In genomic region chr21:42460391-42461184, GRCh38 we compare ENCODE assay signal across 11 cellular contexts. TPM values are rescaled to one million over a fixed set of nuclear protein-coding genes. Genes with fewer than 3 reads are reported as not detected.
DNase-seq lines count a peak whose midpoint lies in the region; ATAC-seq, FAIRE-seq and TF ChIP-seq lines count a peak whose summit lies in the region.
"Had no signal": no experiment of that assay in that cellular context is flagged by ENCODE, and none has a peak within 500 bp of the region (broad histone marks: within the 10 kb centered on the region; RNA-seq: fewer than 3 reads in every experiment).

No MANE protein-coding gene starts in this region.

- H3K27me3 ChIP-seq in GM12878 (replicated peaks in 1 of 2; ENCODE audit: control insufficient read depth in 2 of 2, insufficient read depth in 2 of 2, low read length in 1 of 2) (no peaks in the 10 kb centered on the region), stomach (no peaks in the 10 kb centered on the region), prostate gland (replicated peaks; ENCODE audit: insufficient read depth) (no peaks in the 10 kb centered on the region), heart right ventricle (peaks cover 0 to 3% (median 2%) of the 10 kb centered on the region in 7 donors)
- H3K27me3 ChIP-seq: SJSA1 had no signal

- CTCF ChIA-PET in GM12878 (lab: Yijun Ruan, JAX) = interaction anchor here (0.6 to 4.2 kb wide), 7 partner anchors 15 to 211 kb away, joined by 3 to 52 read pairs (median 5); no protein-coding TSS in a partner anchor

- H3K27ac ChIP-seq in GM12878 (ENCODE audit: control insufficient read depth, insufficient read depth) = peak overlapping the region; percentile 60
- peak overlapping the region; percentile 76 to 93 (median 87) for H3K27ac ChIP-seq in stomach
- no peak overlapping the region for H3K27ac ChIP-seq in prostate gland
- no peak overlapping the region for H3K27ac ChIP-seq in heart right ventricle
- H3K27ac ChIP-seq: 22Rv1, SJSA1 had no signal

- in situ Hi-C loops in GM12878 (cut with MboI) = no loop called here

- peak; percentile 66 for DNase-seq in NCI-H82 (lab: John Stamatoyannopoulos, UW)
- no peak for DNase-seq in NCI-H82 treated with DMSO at 0.1 percent for 48 hours (lab: John Stamatoyannopoulos, UW; ENCODE audit: unreplicated experiment)
- peak; percentile 72 for DNase-seq in NCI-H345 treated with DMSO at 0.1 percent for 48 hours (lab: John Stamatoyannopoulos, UW; ENCODE audit: unreplicated experiment)
- DNase-seq in GM12878 (ENCODE audit: low read depth, low spot score) = peak; percentile 83
- no peak for DNase-seq in stomach
- no peak for DNase-seq in prostate gland (ENCODE audit: low spot score)
- DNase-seq in heart right ventricle = no peak

- POLR2A ChIA-PET in GM12878 (lab: Charles Lee) = interaction anchor here (0.7 to 8.6 kb wide), 5 partner anchors 8 to 76 kb away, joined by 3 to 54 read pairs (median 4); no protein-coding TSS in a partner anchor

- TF ChIP-seq CTCF in GM12878 (IDR thresholded peaks at IDR 0.05 in 2 of 3, conservative IDR thresholded peaks at IDR 0.05 in 1 of 3; ENCODE audit: control insufficient read depth in 2 of 3, extremely low read depth in 1 of 3, insufficient read depth in 1 of 3, low read depth in 3 of 3, low read length in 3 of 3) = no peak
- TF ChIP-seq CTCF in stomach (IDR thresholded peaks at IDR 0.05) = no peak
- TF ChIP-seq CTCF in prostate gland (IDR thresholded peaks at IDR 0.05) = no peak
- no peak for TF ChIP-seq CTCF in heart right ventricle (IDR thresholded peaks at IDR 0.05)

- 4% methylated on average over 14 of the region's 14 CpGs for WGBS in GM12878 (ENCODE audit: insufficient coverage, insufficient replicate concordance, low lambda C conversion rate, missing lambda C conversion rate)
- 58 to 69% (median 64%) methylated on average over 14 of the region's 14 CpGs for WGBS in stomach, 5 donors
- WGBS in prostate gland = 71% methylated on average over 14 of the region's 14 CpGs
- 73 to 81% methylated on average over 14 of the region's 14 CpGs for WGBS in heart right ventricle, 2 donors

- no peaks in the 10 kb centered on the region for H3K36me3 ChIP-seq in GM12878 (ENCODE audit: control insufficient read depth in 2 of 2, insufficient read depth in 2 of 2, low read length in 1 of 2)
- no peaks in the 10 kb centered on the region for H3K36me3 ChIP-seq in stomach
- no peaks in the 10 kb centered on the region for H3K36me3 ChIP-seq in prostate gland
- H3K36me3 ChIP-seq in heart right ventricle = no peaks in the 10 kb centered on the region
- H3K36me3 ChIP-seq: SJSA1 had no signal

- peak; percentile 93 for FAIRE-seq in GM12878 (lab: Jason Lieb, UNC)

- TF ChIP-seq POLR2A in GM12878 (IDR thresholded peaks at IDR 0.05; ENCODE audit: low read depth, low read length) = no peak
- TF ChIP-seq POLR2A in stomach (IDR thresholded peaks at IDR 0.05) = no peak
- TF ChIP-seq POLR2A in prostate gland (IDR thresholded peaks at IDR 0.05) = no peak

- H3K9ac ChIP-seq in GM12878 (ENCODE audit: control insufficient read depth, insufficient read depth, low read length) = peak overlapping the region; percentile 12; the same call in 1 of the 2 replicates

- no peaks in the 10 kb centered on the region for H4K20me1 ChIP-seq in GM12878 (ENCODE audit: control insufficient read depth, insufficient read depth)

- RAD21 ChIA-PET in GM12878 (lab: Charles Lee; ENCODE audit: unreplicated experiment) = interaction anchor here (1.0 to 2.6 kb wide), 12 partner anchors 8 to 313 kb away, joined by 3 to 31 read pairs (median 6); no protein-coding TSS in a partner anchor

- TF ChIP-seq EP300 in GM12878 (IDR thresholded peaks at IDR 0.05; ENCODE audit: borderline replicate concordance in 1 of 2, control insufficient read depth in 1 of 2, low read depth in 2 of 2, low read length in 2 of 2) (peak; percentile 59 to 97; a peak in 3 of 4 replicates), stomach (IDR thresholded peaks at IDR 0.05) (no peak)

- no peak for TF ChIP-seq RAD21 in GM12878 (IDR thresholded peaks at IDR 0.05; ENCODE audit: insufficient read depth, low read depth, low read length)

- peak overlapping the region; percentile 91 for H3K4me2 ChIP-seq in GM12878 (ENCODE audit: control insufficient read depth, insufficient read depth)

- H2AFZ ChIP-seq in GM12878 (ENCODE audit: control insufficient read depth, low read depth, low read length) = peak overlapping the region; percentile 46

- SMC1A ChIA-PET in GM12878 (lab: Charles Lee; ENCODE audit: uncharacterized antibody, unreplicated experiment) = interaction anchor here (0.7 to 12.0 kb wide), 11 partner anchors 9 to 165 kb away, joined by 3 to 268 read pairs (median 5); no protein-coding TSS in a partner anchor

- no peaks in the 10 kb centered on the region; the same call in 2 of the 3 replicates for H3K9me3 ChIP-seq in GM12878 (replicated peaks; ENCODE audit: control insufficient read depth, insufficient read depth, low read length)
- H3K9me3 ChIP-seq in stomach = no peaks in the 10 kb centered on the region
- no peaks in the 10 kb centered on the region for H3K9me3 ChIP-seq in prostate gland
- H3K9me3 ChIP-seq in heart right ventricle = no peaks in the 10 kb centered on the region
- H3K9me3 ChIP-seq: SJSA1 had no signal

- ATAC-seq in HG02973 (IDR thresholded peaks at IDR 0.05; ENCODE audit: unreplicated experiment) = peak; percentile 42
- peak; percentile 71 for ATAC-seq in GM12878
- no peak for ATAC-seq in heart right ventricle

- H3K4me3 ChIP-seq in GM12878 (no peak overlapping the region), stomach (no peak overlapping the region), prostate gland (no peak overlapping the region), heart right ventricle (no peak overlapping the region)
- H3K4me3 ChIP-seq: SJSA1 had no signal

- H3K4me1 ChIP-seq in GM12878 (ENCODE audit: control insufficient read depth, insufficient read depth, low read length) (peaks cover 52% of the 10 kb centered on the region), stomach (peaks cover 30 to 61% (median 43%) of the 10 kb centered on the region in 4 donors), prostate gland (replicated peaks) (no peaks in the 10 kb centered on the region), heart right ventricle (peaks cover 0 to 17% (median 0%) of the 10 kb centered on the region in 9 donors)
- H3K4me1 ChIP-seq: SJSA1 had no signal

- H3K79me2 ChIP-seq in GM12878 (ENCODE audit: control insufficient read depth, insufficient read depth, low read length) = no peaks in the 10 kb centered on the region

- no TSS peak for BruUV-seq in GM12878 (replicated peaks; lab: Mats Ljungman, UMichigan)

- intact Hi-C loops in GM12878 (cut with micrococcal nuclease; ENCODE audit: unreplicated experiment) (loop anchor here (2.0 to 10.0 kb wide), 2 partner anchors 44 to 226 kb away; no protein-coding TSS in a partner anchor), stomach (cut with DNase I; ENCODE audit: low total_unique reads) (no loop called here), prostate gland (cut with DNase I) (no loop called here), heart right ventricle (cut with DNase I) (no loop called here)

RNA-seq across cellular contexts. Expression of gene RSPH1, which starts 35.4 kb away (rescaled TPM):
- 0.56 and 0.78 TPM in 2 replicates for total RNA-seq in GM12878 (2013; cell fraction: nucleolus; rRNA removed)
- total RNA-seq in GM12878 (2014; rRNA removed) (0.11 and 0.33 TPM in 2 replicates), GM12878 (2014; rRNA removed; fragmentation: Illumina TruSeq; extraction: Trizol) (0.27 and 0.37 TPM in 2 replicates), GM12878 (2021) (0.27 and 0.28 TPM in 2 replicates), stomach (1 to 10 TPM in 1 of 5 donors, under 1 TPM in 3, not detected in 1; 0.37 to 8.9 (median 0.58) TPM), prostate gland (1 to 10 TPM; 1.6 to 2.6 TPM), heart right ventricle (under 1 TPM in 2 of 10 donors, not detected in 8; 0.20 to 0.36 TPM)
- 0.94 TPM for polyA plus RNA-seq in GM12878 (2011; ENCODE audit: low read depth)
- polyA plus RNA-seq in GM12878 (2011; rRNA removed) (0.38 and 0.59 TPM in 2 replicates), GM12878 (2014; fragmentation: Illumina TruSeq; extraction: Trizol) (0.37 and 0.67 TPM in 2 replicates), GM12878 (2014; fragmentation: Nextera tagmentation; extraction: Ambion mirVana) (under 1 TPM; 0.37 to 0.38 TPM), GM12878 (2014; rRNA removed) (0.19 and 0.81 TPM in 2 replicates), GM12878 (2016; fragmentation: Nextera tagmentation; extraction: Ambion mirVana) (1 to 10 TPM; 1.2 to 1.4 TPM), stomach (1 to 10 TPM; 1.8 to 2.9 (median 2.8) TPM), heart right ventricle (under 1 TPM in 1 of 2 donors, not detected in 1; 0.06 TPM)
- polyA plus RNA-seq in GM12878 (2011; cell fraction: cytosol; rRNA removed) = 0.10 and 0.21 TPM in 2 replicates
- 0.16 and 0.22 TPM in 2 replicates for polyA plus RNA-seq in GM12878 (2011; cell fraction: nucleus; rRNA removed)
- 0.79 and 1.1 TPM in 2 replicates for polyA plus RNA-seq in GM12878 (2012)
- polyA minus RNA-seq in GM12878 (2011; rRNA and poly(A)+ RNA removed) = 0.88 TPM in 1 of 2 replicates, not detected in the other
- not detected in 2 replicates for polyA minus RNA-seq in GM12878 (2011; cell fraction: cytosol; rRNA and poly(A)+ RNA removed)
- polyA minus RNA-seq in GM12878 (2011; cell fraction: nucleus; rRNA and poly(A)+ RNA removed) = not detected in 2 replicates
- total RNA-seq: fibroblast of lung, SJSA1 had no signal
- polyA plus RNA-seq: fibroblast of lung had no signal

RNA-seq across cellular contexts. Expression of gene SLC37A1, which starts 53.1 kb away (rescaled TPM):
- total RNA-seq in GM12878 (2013; cell fraction: nucleolus; rRNA removed) = 129 and 143 TPM in 2 replicates
- total RNA-seq in GM12878 (2014; rRNA removed) = 33.0 and 35.5 TPM in 2 replicates
- total RNA-seq in GM12878 (2014; rRNA removed; fragmentation: Illumina TruSeq; extraction: Trizol) = 19.2 and 19.7 TPM in 2 replicates
- 30.7 and 34.8 TPM in 2 replicates for total RNA-seq in GM12878 (2021)
- polyA plus RNA-seq in GM12878 (2011; ENCODE audit: low read depth) = 6.2 TPM
- 17.7 and 23.3 TPM in 2 replicates for polyA plus RNA-seq in GM12878 (2011; rRNA removed)
- 20.2 and 24.6 TPM in 2 replicates for polyA plus RNA-seq in GM12878 (2011; cell fraction: cytosol; rRNA removed)
- 75.0 and 82.4 TPM in 2 replicates for polyA plus RNA-seq in GM12878 (2011; cell fraction: nucleus; rRNA removed)
- 17.7 and 18.5 TPM in 2 replicates for polyA plus RNA-seq in GM12878 (2012)
- 12.0 and 18.4 TPM in 2 replicates for polyA plus RNA-seq in GM12878 (2014; fragmentation: Illumina TruSeq; extraction: Trizol)
- 1 to 10 TPM; 1.1 to 2.4 TPM for polyA plus RNA-seq in GM12878 (2014; fragmentation: Nextera tagmentation; extraction: Ambion mirVana)
- 25.4 and 26.5 TPM in 2 replicates for polyA plus RNA-seq in GM12878 (2014; rRNA removed)
- 10 to 100 TPM; 28.0 to 32.0 TPM for polyA plus RNA-seq in GM12878 (2016; fragmentation: Nextera tagmentation; extraction: Ambion mirVana)
- polyA minus RNA-seq in GM12878 (2011; rRNA and poly(A)+ RNA removed) = 22.6 and 32.2 TPM in 2 replicates
- 8.6 and 12.4 TPM in 2 replicates for polyA minus RNA-seq in GM12878 (2011; cell fraction: cytosol; rRNA and poly(A)+ RNA removed)
- 43.9 and 56.5 TPM in 2 replicates for polyA minus RNA-seq in GM12878 (2011; cell fraction: nucleus; rRNA and poly(A)+ RNA removed)
- 10 to 100 TPM in 4 of 5 donors, 1 to 10 TPM in 1; 9.8 to 72.9 (median 23.9) TPM for total RNA-seq in stomach
- polyA plus RNA-seq in stomach = 10 to 100 TPM; 10.3 to 12.4 (median 11.3) TPM
- total RNA-seq in prostate gland = 10 to 100 TPM; 44.2 to 49.6 TPM
- total RNA-seq in heart right ventricle = 10 to 100 TPM in 1 of 10 donors, 1 to 10 TPM in 9; 3.7 to 13.2 (median 5.7) TPM
- 1 to 10 TPM; 1.8 to 2.6 TPM for polyA plus RNA-seq in heart right ventricle

RNA-seq across cellular contexts. Expression of gene UBASH3A, which starts 56.9 kb away (rescaled TPM):
- total RNA-seq in GM12878 (2013; cell fraction: nucleolus; rRNA removed) = 1.8 and 1.9 TPM in 2 replicates
- 0.05 and 0.17 TPM in 2 replicates for total RNA-seq in GM12878 (2014; rRNA removed)
- total RNA-seq in GM12878 (2014; rRNA removed; fragmentation: Illumina TruSeq; extraction: Trizol) = 0.05 and 0.13 TPM in 2 replicates
- 0.27 and 0.28 TPM in 2 replicates for total RNA-seq in GM12878 (2021)
- polyA plus RNA-seq in GM12878 (2011; ENCODE audit: low read depth) = 0.16 TPM
- 0.16 and 0.33 TPM in 2 replicates for polyA plus RNA-seq in GM12878 (2011; rRNA removed)
- 0.36 and 0.57 TPM in 2 replicates for polyA plus RNA-seq in GM12878 (2011; cell fraction: cytosol; rRNA removed)
- polyA plus RNA-seq in GM12878 (2011; cell fraction: nucleus; rRNA removed) = 1.8 and 2.2 TPM in 2 replicates
- polyA plus RNA-seq in GM12878 (2012) = 0.26 and 0.59 TPM in 2 replicates
- polyA plus RNA-seq in GM12878 (2014; fragmentation: Illumina TruSeq; extraction: Trizol) = 0.17 and 0.21 TPM in 2 replicates
- polyA plus RNA-seq in GM12878 (2014; fragmentation: Nextera tagmentation; extraction: Ambion mirVana) = under 1 TPM in 1 of 2 experiments, not detected in 1; 0.04 TPM
- 0.20 and 0.23 TPM in 2 replicates for polyA plus RNA-seq in GM12878 (2014; rRNA removed)
- under 1 TPM; 0.26 to 0.39 TPM for polyA plus RNA-seq in GM12878 (2016; fragmentation: Nextera tagmentation; extraction: Ambion mirVana)
- polyA minus RNA-seq in GM12878 (2011; rRNA and poly(A)+ RNA removed) = 0.72 TPM in 1 of 2 replicates, not detected in the other
- polyA minus RNA-seq in GM12878 (2011; cell fraction: cytosol; rRNA and poly(A)+ RNA removed) = 0.73 TPM in 1 of 2 replicates, not detected in the other
- 0.73 and 0.86 TPM in 2 replicates for polyA minus RNA-seq in GM12878 (2011; cell fraction: nucleus; rRNA and poly(A)+ RNA removed)
- total RNA-seq in stomach = 1 to 10 TPM in 2 of 5 donors, under 1 TPM in 2, not detected in 1; 0.29 to 4.6 (median 1.2) TPM
- under 1 TPM; 0.18 to 0.31 (median 0.25) TPM for polyA plus RNA-seq in stomach
- total RNA-seq in prostate gland = 1 to 10 TPM in 1 of 2 donors, under 1 TPM in 1; 0.23 to 1.8 TPM
- total RNA-seq in heart right ventricle = 1 to 10 TPM in 1 of 10 donors, under 1 TPM in 2, not detected in 7; 0.15 to 1.3 (median 0.69) TPM
- under 1 TPM; 0.09 to 0.15 TPM for polyA plus RNA-seq in heart right ventricle
- total RNA-seq: fibroblast of lung, SJSA1 had no signal
- polyA plus RNA-seq: fibroblast of lung had no signal

Comparison
In these comparisons a context has a peak if more than half of its experiments do, and no peak if none do; other contexts are left out.
1. DNase-seq: peak in NCI-H82 (single experiment), NCI-H345 treated with DMSO at 0.1 percent for 48 hours (single experiment) and GM12878 (single experiment); none in NCI-H82 treated with DMSO at 0.1 percent for 48 hours (single experiment), stomach (single experiment), prostate gland (single experiment) and heart right ventricle (0 of 2).
2. ATAC-seq: peak in HG02973 (single experiment) and GM12878 (single experiment); none in heart right ventricle (0 of 8).
3. H3K27ac ChIP-seq: peak in GM12878 (single experiment) and stomach (5 of 5); none in prostate gland (0 of 2) and heart right ventricle (0 of 10).